ENCODE assay signal across 7 cellular contexts in the genomic region with DNA sequence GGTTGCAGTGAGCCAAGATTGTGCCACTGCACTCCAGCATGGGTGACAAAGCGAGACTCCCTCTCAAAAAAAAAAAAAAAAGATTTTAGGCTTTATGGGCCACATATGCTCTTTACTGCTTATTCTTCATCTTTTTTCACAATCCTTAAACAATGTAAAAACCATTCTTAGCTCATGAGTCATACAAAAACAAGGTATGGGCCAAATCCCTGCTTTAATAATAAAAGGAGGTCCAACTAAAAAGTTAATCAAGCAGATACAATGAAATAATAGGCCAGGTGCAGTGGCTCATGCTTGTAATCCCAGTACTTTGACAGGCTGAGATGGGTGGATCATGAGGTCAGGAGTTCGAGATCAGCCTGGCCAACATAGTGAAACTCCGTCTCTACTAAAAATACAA. TPM values are rescaled to one million over a fixed set of nuclear protein-coding genes. Genes with fewer than 3 reads are reported as not detected.
DNase-seq lines count a peak whose midpoint lies in the region; ATAC-seq, FAIRE-seq and TF ChIP-seq lines count a peak whose summit lies in the region.
"Not testable (repeated sequence)": the region's sequence is repeated elsewhere in the genome, so short reads cannot be mapped to it uniquely, and the experiment has no call there.

No MANE protein-coding gene starts in this region.

- not testable (repeated sequence) for H4K20me1 ChIP-seq in astrocyte (ENCODE audit: insufficient read depth, low read length)

- H3K4me1 Mint-ChIP-seq in CD4-positive, CD25-positive, alpha-beta regulatory T cell, result peaks cover 12 to 50% (median 34%) of the 10 kb centered on the region in 4 donors
- peaks cover 21% of the 10 kb centered on the region for H3K4me1 Mint-ChIP-seq in astrocyte (ENCODE audit: low read depth, unreplicated experiment)
- H3K4me1 Mint-ChIP-seq in effector memory CD8-positive, alpha-beta T cell (ENCODE audit: low read depth in 2 of 2), result peaks cover 26 to 45% of the 10 kb centered on the region in 2 donors

- H3K36me3 ChIP-seq in CD4-positive, CD25-positive, alpha-beta regulatory T cell (ENCODE audit: control insufficient read depth, insufficient read depth, low read length), result peaks cover 22% of the 10 kb centered on the region
- H3K36me3 ChIP-seq in astrocyte (ENCODE audit: insufficient read depth, low read length), result peaks cover 13% of the 10 kb centered on the region

- H3K9me3 ChIP-seq in CD4-positive, CD25-positive, alpha-beta regulatory T cell (ENCODE audit: control insufficient read depth in 2 of 2, low read length in 2 of 2); astrocyte (ENCODE audit: insufficient read depth, low read depth, low read length): not testable (repeated sequence)

- FAIRE-seq in astrocyte (lab: Jason Lieb, UNC), result not testable (repeated sequence)

- peaks cover 20% of the 10 kb centered on the region for H3K79me2 ChIP-seq in astrocyte (ENCODE audit: insufficient read depth, low read length)

- not testable (repeated sequence) for H3K9ac ChIP-seq in astrocyte (ENCODE audit: low read length)

- not testable (repeated sequence) for TF ChIP-seq CTCF in astrocyte (IDR thresholded peaks at IDR 0.05; ENCODE audit: insufficient read depth, low read depth, low read length); fibroblast of pulmonary artery (IDR thresholded peaks at IDR 0.05; ENCODE audit: low read length, missing control alignments)

- not testable (repeated sequence) for H2AFZ ChIP-seq in astrocyte (ENCODE audit: low read depth, low read length)

- H3K4me2 ChIP-seq in astrocyte (ENCODE audit: low read length), result not testable (repeated sequence)

- not testable (repeated sequence) for H3K27ac ChIP-seq in CD4-positive, CD25-positive, alpha-beta regulatory T cell (ENCODE audit: insufficient read depth, low read length, poor library complexity, severe bottlenecking)
- peak overlapping the region; percentile 44 for H3K27ac ChIP-seq in astrocyte (ENCODE audit: low read depth, low read length)

- H3K4me3 Mint-ChIP-seq in CD4-positive, CD25-positive, alpha-beta regulatory T cell; astrocyte (ENCODE audit: unreplicated experiment); effector memory CD8-positive, alpha-beta T cell: not testable (repeated sequence)

- H3K4me1 ChIP-seq in CD4-positive, CD25-positive, alpha-beta regulatory T cell (ENCODE audit: control insufficient read depth, insufficient read depth, low read length, poor library complexity, severe bottlenecking), result peaks cover 30% of the 10 kb centered on the region
- peaks cover 43% of the 10 kb centered on the region for H3K4me1 ChIP-seq in astrocyte (ENCODE audit: insufficient read depth, low read length)

- not testable (repeated sequence) for ATAC-seq in CD4-positive, CD25-positive, alpha-beta regulatory T cell (ENCODE audit: low read depth in 2 of 2); effector memory CD8-positive, alpha-beta T cell (replicated peaks)

- not testable (repeated sequence) for H3K9me3 Mint-ChIP-seq in CD4-positive, CD25-positive, alpha-beta regulatory T cell; astrocyte (ENCODE audit: unreplicated experiment); effector memory CD8-positive, alpha-beta T cell

- not testable (repeated sequence) for H3K4me3 ChIP-seq in CD4-positive, CD25-positive, alpha-beta regulatory T cell (ENCODE audit: low read depth, low read length); astrocyte (ENCODE audit: insufficient read depth, low read depth, low read length); fibroblast of pulmonary artery (replicated peaks; ENCODE audit: low read depth, low read length)

- DNase-seq in CD4-positive, CD25-positive, alpha-beta regulatory T cell; effector memory CD8-positive, alpha-beta T cell: not testable (repeated sequence)
- DNase-seq in HS-5 (ENCODE audit: low read depth) (peak; percentile 57), RPMI7951 (ENCODE audit: low read depth) (peak; percentile 55), astrocyte (ENCODE audit: low read depth) (peak; percentile 79), fibroblast of pulmonary artery (ENCODE audit: low read depth) (peak; percentile 77), lung microvascular endothelial cell (ENCODE audit: low read depth in 2 of 2) (peak; percentile 65)

- not testable (repeated sequence) for H3K27me3 Mint-ChIP-seq in CD4-positive, CD25-positive, alpha-beta regulatory T cell; astrocyte (ENCODE audit: low read depth, unreplicated experiment); effector memory CD8-positive, alpha-beta T cell

- peak overlapping the region in 2 of 3 donors; percentile 1 to 44 for H3K27ac Mint-ChIP-seq in CD4-positive, CD25-positive, alpha-beta regulatory T cell
- H3K27ac Mint-ChIP-seq in astrocyte (ENCODE audit: unreplicated experiment), result not testable (repeated sequence)
- H3K27ac Mint-ChIP-seq in effector memory CD8-positive, alpha-beta T cell, result peak overlapping the region; percentile 24 to 35

- H3K27me3 ChIP-seq in CD4-positive, CD25-positive, alpha-beta regulatory T cell (ENCODE audit: control insufficient read depth, insufficient read depth, low read length); astrocyte (ENCODE audit: insufficient read depth, low read length): not testable (repeated sequence)

- peaks cover 47% of the 10 kb centered on the region for H3K36me3 Mint-ChIP-seq in CD4-positive, CD25-positive, alpha-beta regulatory T cell
- peaks cover 29% of the 10 kb centered on the region for H3K36me3 Mint-ChIP-seq in astrocyte (ENCODE audit: low read depth, unreplicated experiment)
- H3K36me3 Mint-ChIP-seq in effector memory CD8-positive, alpha-beta T cell (ENCODE audit: insufficient read depth), result peaks cover 63% of the 10 kb centered on the region

RNA-seq across cellular contexts. Expression of gene YARS1, which starts 21.4 kb away (rescaled TPM):
- 111 TPM for total RNA-seq in CD4-positive, CD25-positive, alpha-beta regulatory T cell
- polyA plus RNA-seq in CD4-positive, CD25-positive, alpha-beta regulatory T cell, result 10 to 100 TPM; 47.3 to 68.9 (median 55.8) TPM
- 100 and 109 TPM in 2 replicates for total RNA-seq in RPMI7951 (2014; rRNA removed; shearing (Covaris generic))
- 214 and 219 TPM in 2 replicates for total RNA-seq in astrocyte
- total RNA-seq in lung microvascular endothelial cell, result 58.8 and 94.8 TPM in 2 replicates

RNA-seq across cellular contexts. Expression of gene S100PBP, which starts 21.7 kb away (rescaled TPM):
- total RNA-seq in CD4-positive, CD25-positive, alpha-beta regulatory T cell, result 55.1 TPM
- polyA plus RNA-seq in CD4-positive, CD25-positive, alpha-beta regulatory T cell, result 10 to 100 TPM; 11.5 to 12.3 (median 12.3) TPM
- 24.4 and 25.0 TPM in 2 replicates for total RNA-seq in RPMI7951 (2014; rRNA removed; shearing (Covaris generic))
- total RNA-seq in astrocyte (39.9 and 40.3 TPM in 2 replicates), lung microvascular endothelial cell (10.2 and 13.5 TPM in 2 replicates)
